ENCODE assay signal across 1 cellular context in the genomic region with DNA sequence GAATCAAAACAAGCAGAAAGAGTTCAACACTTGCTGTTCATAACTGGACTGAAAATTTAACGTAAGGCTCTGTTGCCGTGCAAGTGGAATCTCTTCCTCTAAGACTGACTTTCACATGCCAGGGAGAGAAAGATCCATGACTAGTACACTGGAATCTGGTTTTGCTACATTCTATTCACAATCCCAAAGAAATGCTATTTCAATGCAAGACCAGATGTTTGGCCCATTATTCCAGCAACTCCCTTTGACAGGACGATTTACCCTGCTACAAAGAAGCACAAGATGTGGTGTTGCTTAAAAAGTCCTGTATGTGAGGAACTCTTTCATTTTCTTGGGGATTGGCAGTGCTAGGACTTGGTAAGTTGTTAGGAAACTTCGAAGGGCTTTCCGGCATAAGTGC.
TF ChIP-seq lines count a peak whose summit lies in the region.

No MANE protein-coding gene starts in this region.

TF ChIP-seq in K562, 482 proteins besides CTCF, POLR2A, EP300 and RAD21:
- TF ChIP-seq ZKSCAN8 (CRISPR knock-in tag; IDR thresholded peaks at IDR 0.05) (no peak), POLR2AphosphoS2 (IDR thresholded peaks at IDR 0.05; ENCODE audit: low read length) (peak; percentile 54; the same call in 1 of the 2 replicates), POLR2AphosphoS5 (IDR thresholded peaks at IDR 0.05; ENCODE audit: control insufficient read depth, insufficient read depth, low read depth, low read length) (0 out of 2 replicates have a peak, but pooled peaks have one; percentile 21), SUPT5H (IDR thresholded peaks at IDR 0.05) (peak; percentile 53; the same call in 1 of the 2 replicates)
